Comparison of ENCODE assay signal across 8 cellular contexts in the genomic region with DNA sequence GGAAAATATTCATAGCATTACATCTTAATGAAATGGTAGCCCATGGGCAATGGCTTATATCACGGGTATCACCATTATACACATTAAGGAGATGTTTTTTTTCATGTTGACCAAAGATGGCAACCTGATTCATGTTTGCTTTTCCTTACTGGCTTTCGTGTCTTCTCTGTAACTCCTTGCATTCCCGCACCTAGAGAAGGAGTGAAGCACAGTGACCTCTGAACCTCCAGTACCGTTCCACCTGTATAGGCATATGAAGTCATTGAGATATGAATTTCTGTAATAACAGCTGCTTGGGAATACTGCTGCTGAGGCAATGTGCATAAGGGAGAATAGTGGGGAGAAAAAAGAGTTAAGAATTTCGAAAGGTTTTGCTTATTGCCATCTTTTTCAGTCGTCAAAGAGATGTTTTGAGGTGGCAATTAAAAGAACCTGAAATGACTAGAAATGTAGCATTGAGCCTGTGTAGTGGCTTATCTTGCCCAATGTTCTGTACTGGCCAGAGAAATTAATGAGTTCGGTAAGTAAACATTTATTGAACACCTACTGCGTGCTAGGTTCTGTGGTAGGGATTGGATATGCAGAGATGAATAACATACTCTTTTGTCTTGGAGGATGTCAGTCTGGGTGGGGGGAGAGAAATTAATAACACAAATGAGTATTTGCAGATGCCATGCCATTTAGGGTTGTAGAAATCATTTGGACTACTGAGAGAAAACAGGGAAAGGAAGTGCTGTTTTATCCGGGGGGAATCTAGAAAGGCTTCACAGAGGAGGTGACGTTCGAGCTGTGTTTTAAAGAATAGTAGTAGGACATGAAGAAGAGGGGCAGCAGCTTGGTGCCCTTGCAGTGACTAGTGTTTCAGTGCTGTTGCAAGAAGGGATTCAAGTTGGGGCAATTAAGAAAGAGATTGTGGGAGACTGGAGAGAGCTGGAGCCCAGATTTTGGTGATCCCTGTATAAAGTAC. TPM values are rescaled to one million over a fixed set of nuclear protein-coding genes. Genes with fewer than 3 reads are reported as not detected.
DNase-seq lines count a peak whose midpoint lies in the region; ATAC-seq, FAIRE-seq and TF ChIP-seq lines count a peak whose summit lies in the region.

No MANE protein-coding gene starts in this region.

- H3K4me1 ChIP-seq in mammary epithelial cell (ENCODE audit: insufficient read depth, low read length) (peaks cover 19% of the 10 kb centered on the region), muscle layer of colon (ENCODE audit: insufficient read depth, low read length) (peaks cover 39% of the 10 kb centered on the region)

- no peaks in the 10 kb centered on the region for H3K9me3 Mint-ChIP-seq in IgD-negative memory B cell

- H3K4me1 Mint-ChIP-seq in IgD-negative memory B cell, result peaks cover 44 to 51% (median 49%) of the 10 kb centered on the region in 3 donors

- H3K4me3 Mint-ChIP-seq in IgD-negative memory B cell, result peak overlapping the region; percentile 91 to 99 (median 94)

- in situ Hi-C loops in mammary epithelial cell (cut with MboI; ENCODE audit: low sequenced_read_pairs in 2 of 2), result no loop called here

- H3K36me3 Mint-ChIP-seq in IgD-negative memory B cell, result peaks cover 4% of the 10 kb centered on the region

- WGBS in mammary epithelial cell (ENCODE audit: low coverage, missing lambda C conversion rate), result 4% methylated on average over 11 of the region's 11 CpGs

- no peak for ATAC-seq in GM21529 (IDR thresholded peaks at IDR 0.05; ENCODE audit: unreplicated experiment)

- no peak for FAIRE-seq in GM12892 (lab: Jason Lieb, UNC)

- peak overlapping the region; percentile 85 for H3K4me2 ChIP-seq in mammary epithelial cell (ENCODE audit: insufficient read depth, low read depth, low read length)

- peaks cover 4% of the 10 kb centered on the region for H3K36me3 ChIP-seq in mammary epithelial cell (ENCODE audit: insufficient read depth, low read length)
- peaks cover 7% of the 10 kb centered on the region for H3K36me3 ChIP-seq in muscle layer of colon (ENCODE audit: insufficient read depth, low read length)

- H3K27me3 Mint-ChIP-seq in IgD-negative memory B cell, result peaks cover 2% of the 10 kb centered on the region

- TF ChIP-seq CTCF in AG09309 (IDR thresholded peaks at IDR 0.05; ENCODE audit: control insufficient read depth, insufficient read depth, low read depth, low read length, missing control alignments) (no peak), mammary epithelial cell (conservative IDR thresholded peaks at IDR 0.05 in 1 of 2, IDR thresholded peaks at IDR 0.05 in 1 of 2; ENCODE audit: extremely low read depth in 1 of 2, insufficient read depth in 1 of 2, low read depth in 1 of 2, low read length in 2 of 2) (no peak)

- intact Hi-C loops in mammary epithelial cell (cut with micrococcal nuclease), result loop anchor here (1.0 kb wide), 1 partner anchor 27 kb away; no protein-coding TSS in a partner anchor
- intact Hi-C loops in posterior vena cava (cut with DNase I), result no loop called here

- H3K79me2 ChIP-seq in mammary epithelial cell (ENCODE audit: insufficient read depth, low read length), result peaks cover 94% of the 10 kb centered on the region

- dilution Hi-C loops in mammary epithelial cell (cut with HindIII; ENCODE audit: low sequenced_read_pairs), result no loop called here

- H3K4me3 ChIP-seq in AG09309 (ENCODE audit: control insufficient read depth, low read depth, low read length) (peak overlapping the region; percentile 90), mammary epithelial cell (replicated peaks in 1 of 3; ENCODE audit: insufficient read depth in 1 of 3, low read depth in 2 of 3, low read length in 3 of 3) (peak overlapping the region; percentile 83 to 98 (median 88)), muscle layer of colon (ENCODE audit: low read depth in 1 of 2, low read length in 2 of 2) (peak overlapping the region; percentile 96 to 97)

- BruUV-seq in mammary epithelial cell (replicated peaks; lab: Mats Ljungman, UMichigan), result no TSS peak

- H3K9ac ChIP-seq in mammary epithelial cell (ENCODE audit: insufficient read depth, low read length) (peak overlapping the region; percentile 94), muscle layer of colon (ENCODE audit: low read length) (peak overlapping the region; percentile 97)

- H4K20me1 ChIP-seq in mammary epithelial cell (ENCODE audit: insufficient read depth, low read length), result no peaks in the 10 kb centered on the region

- peak overlapping the region; percentile 15 to 92 (median 87) for H3K27ac Mint-ChIP-seq in IgD-negative memory B cell

- H3K9me3 ChIP-seq in mammary epithelial cell (replicated peaks; ENCODE audit: insufficient read depth, low read length), result no peaks in the 10 kb centered on the region
- H3K9me3 ChIP-seq in muscle layer of colon (ENCODE audit: low read length), result no peaks in the 10 kb centered on the region

- H3K27me3 ChIP-seq in mammary epithelial cell (ENCODE audit: insufficient read depth, low read length), result no peaks in the 10 kb centered on the region
- no peaks in the 10 kb centered on the region for H3K27me3 ChIP-seq in muscle layer of colon (ENCODE audit: control insufficient read depth in 1 of 2, insufficient read depth in 2 of 2, low read length in 2 of 2)

- no peak overlapping the region for H2AFZ ChIP-seq in mammary epithelial cell (ENCODE audit: low read depth, low read length)

- DNase-seq in AG09309 (ENCODE audit: low read depth) (no peak), mammary epithelial cell (peak; percentile 51), GM12892 (ENCODE audit: insufficient read length) (no peak), NCI-H1417 treated with DMSO at 0.1 percent for 48 hours (lab: John Stamatoyannopoulos, UW) (no peak), posterior vena cava (ENCODE audit: low spot score) (no peak)

- no peak for TF ChIP-seq POLR2A in GM12892 (IDR thresholded peaks at IDR 0.05; ENCODE audit: low read depth, low read length)

- H3K27ac ChIP-seq in mammary epithelial cell (ENCODE audit: insufficient read depth, low read depth, low read length), result peak overlapping the region; percentile 96
- H3K27ac ChIP-seq in muscle layer of colon (ENCODE audit: low read depth, low read length), result peak overlapping the region; percentile 91

- CTCF ChIA-PET in mammary epithelial cell (lab: Charles Lee; ENCODE audit: low non-redundant PET), result interaction anchor here (0.6 kb wide), 1 partner anchor 89 kb away, joined by 3 read pairs; no protein-coding TSS in a partner anchor

RNA-seq across cellular contexts. Expression of gene FEM1B, which starts 2.5 kb away (rescaled TPM):
- 21.5 TPM for polyA plus RNA-seq in IgD-negative memory B cell
- 100 to 1,000 TPM in 1 of 2 donors, 10 to 100 TPM in 1; 86.6 to 105 TPM for total RNA-seq in mammary epithelial cell
- 51.5 TPM for polyA plus RNA-seq in mammary epithelial cell
- 81.8 TPM for polyA minus RNA-seq in mammary epithelial cell
- 11.4 TPM for polyA plus RNA-seq in GM12892 (2012; ENCODE audit: missing spikeins)
- total RNA-seq in posterior vena cava, result 100 to 1,000 TPM in 1 of 2 donors, 10 to 100 TPM in 1; 98.5 to 138 TPM

RNA-seq across cellular contexts. Expression of gene CLN6, which starts 50.5 kb away (rescaled TPM):
- polyA plus RNA-seq in IgD-negative memory B cell (3.8 TPM), mammary epithelial cell (48.0 TPM)
- total RNA-seq in mammary epithelial cell (10 to 100 TPM; 18.7 to 40.9 TPM), posterior vena cava (10 to 100 TPM; 14.9 TPM)
- polyA minus RNA-seq in mammary epithelial cell, result 86.5 TPM
- 27.6 TPM for polyA plus RNA-seq in GM12892 (2012; ENCODE audit: missing spikeins)
